In genomic region chr12:78916845-78917480, GRCh38 we compare ENCODE assay signal across 16 cellular contexts. TPM values are rescaled to one million over a fixed set of nuclear protein-coding genes. Genes with fewer than 3 reads are reported as not detected.
DNase-seq lines count a peak whose midpoint lies in the region; ATAC-seq and TF ChIP-seq lines count a peak whose summit lies in the region.
"Had no signal": no experiment of that assay in that cellular context is flagged by ENCODE, and none has a peak within 500 bp of the region (broad histone marks: within the 10 kb centered on the region; RNA-seq: fewer than 3 reads in every experiment).

No MANE protein-coding gene starts in this region.

- no TSS peak for BruUV-seq in PC-3 (replicated peaks; lab: Mats Ljungman, UMichigan)

- no peaks in the 10 kb centered on the region for H3K27me3 ChIP-seq in PC-3 (ENCODE audit: low read length)
- no peaks in the 10 kb centered on the region for H3K27me3 ChIP-seq in endodermal cell (ENCODE audit: control insufficient read depth, insufficient read depth, low read length, poor library complexity, severe bottlenecking)
- H3K27me3 ChIP-seq: BLaER1 treated with 17β-estradiol and CSF1 and Interleukin-3, amounts not matched to agents 10 nM and 100 nM; esophagus squamous epithelium had no signal

- H3K4me3 ChIP-seq in PC-3 (ENCODE audit: low read length) (no peak overlapping the region), endodermal cell (ENCODE audit: low read length) (no peak overlapping the region)
- H3K4me3 ChIP-seq: BLaER1 treated with 17β-estradiol and CSF1 and Interleukin-3, amounts not matched to agents 10 nM and 100 nM; esophagus squamous epithelium had no signal

- H4K20me1 ChIP-seq in PC-3 (ENCODE audit: low read length): no peaks in the 10 kb centered on the region

- intact Hi-C loops in PC-3 (cut with micrococcal nuclease): no loop called here

- POLR2A ChIA-PET in PC-3 (lab: Charles Lee; ENCODE audit: unreplicated experiment): no interaction called here

- H3K9me2 ChIP-seq in PC-3 (replicated peaks; ENCODE audit: low read length): no peaks in the 10 kb centered on the region

- H3K27ac ChIP-seq in PC-3 (ENCODE audit: low read length) (no peak overlapping the region), endodermal cell (ENCODE audit: low read depth, low read length) (no peak overlapping the region)
- H3K27ac ChIP-seq: BLaER1 treated with 17β-estradiol and CSF1 and Interleukin-3, amounts not matched to agents 10 nM and 100 nM; esophagus squamous epithelium had no signal

- H3K79me2 ChIP-seq in PC-3 (ENCODE audit: low read length): no peaks in the 10 kb centered on the region

- no peaks in the 10 kb centered on the region for H3K9me3 Mint-ChIP-seq in endodermal cell

- peak overlapping the region; percentile 23; the same call in 1 of the 2 replicates for H3K4me2 ChIP-seq in PC-3 (ENCODE audit: low read length)
- H3K4me2 ChIP-seq: BLaER1 treated with 17β-estradiol and CSF1 and Interleukin-3, amounts not matched to agents 10 nM and 100 nM had no signal

- WGBS in endodermal cell (ENCODE audit: insufficient coverage in 1 of 2, insufficient read length in 1 of 2), 2 experiments: 82 to 83% methylated on average over 2 to 3 of the region's 3 CpGs

- H3K36me3 Mint-ChIP-seq in endodermal cell (ENCODE audit: low read depth): no peaks in the 10 kb centered on the region

- H3K27ac Mint-ChIP-seq in endodermal cell: no peak overlapping the region

- TF ChIP-seq CTCF in PC-3 (conservative IDR thresholded peaks at IDR 0.05; ENCODE audit: low read depth, low read length): no peak
- no peak for TF ChIP-seq CTCF in endodermal cell (conservative IDR thresholded peaks at IDR 0.05)

- peaks cover 8% of the 10 kb centered on the region for H3K4me1 Mint-ChIP-seq in endodermal cell

- no peak overlapping the region for H2AFZ ChIP-seq in PC-3 (ENCODE audit: low read length)

- H3K4me3 Mint-ChIP-seq in endodermal cell: no peak overlapping the region

- no peaks in the 10 kb centered on the region for H3K27me3 Mint-ChIP-seq in endodermal cell (ENCODE audit: insufficient read depth)

- DNase-seq in EH (ENCODE audit: low read depth) (peak; percentile 18), PC-3 (peak; percentile 45), endodermal cell (peak; percentile 67), non-pigmented ciliary epithelial cell (ENCODE audit: low read depth) (peak; percentile 35), SKM-1 (lab: John Stamatoyannopoulos, UW; ENCODE audit: unreplicated experiment) (no peak), NCI-H1092 treated with DMSO at 0.1 percent for 48 hours (lab: John Stamatoyannopoulos, UW) (no peak), dedifferentiated amniotic fluid mesenchymal stem cell (ENCODE audit: extremely low spot score) (no peak)
- DNase-seq: activated naive CD4-positive, alpha-beta T cell treated with Interleukin-2 at 50 U/mL for 16 hours; esophagus squamous epithelium; NCI-H1436; NCI-H510A treated with DMSO at 0.1 percent for 48 hours; RPMI8226; stimulated activated naive CD8-positive, alpha-beta T cell treated with anti-CD3 and anti-CD28 coated beads, Interleukin-15, Interleukin-2, amounts not matched to agents 100 U/mL and 50 U/mL, for 24 hours had no signal

- no peaks in the 10 kb centered on the region for H3F3A ChIP-seq in PC-3 (ENCODE audit: low read length, unreplicated experiment)

- no peaks in the 10 kb centered on the region for H3K36me3 ChIP-seq in PC-3 (ENCODE audit: low read depth, low read length)
- H3K36me3 ChIP-seq in endodermal cell (ENCODE audit: control insufficient read depth, insufficient read depth, low read length): no peaks in the 10 kb centered on the region
- H3K36me3 ChIP-seq: esophagus squamous epithelium had no signal

- H3K9ac ChIP-seq in PC-3 (ENCODE audit: low read length): no peak overlapping the region
- no peak overlapping the region for H3K9ac ChIP-seq in endodermal cell (ENCODE audit: extremely low read depth, low read length, poor library complexity, severe bottlenecking)
- H3K9ac ChIP-seq: BLaER1 treated with 17β-estradiol and CSF1 and Interleukin-3, amounts not matched to agents 10 nM and 100 nM had no signal

- H3K4me1 ChIP-seq in PC-3 (ENCODE audit: insufficient read depth, low read length): peaks cover 9% of the 10 kb centered on the region
- no peaks in the 10 kb centered on the region for H3K4me1 ChIP-seq in endodermal cell (ENCODE audit: control insufficient read depth, insufficient read depth, low read length)
- H3K4me1 ChIP-seq: BLaER1 treated with 17β-estradiol and CSF1 and Interleukin-3, amounts not matched to agents 10 nM and 100 nM; esophagus squamous epithelium had no signal

- H3K9me3 ChIP-seq in PC-3 (ENCODE audit: low read length) (no peaks in the 10 kb centered on the region), endodermal cell (ENCODE audit: control insufficient read depth, low read length) (no peaks in the 10 kb centered on the region)
- H3K9me3 ChIP-seq: BLaER1 treated with 17β-estradiol and CSF1 and Interleukin-3, amounts not matched to agents 10 nM and 100 nM; esophagus squamous epithelium had no signal

- CTCF ChIA-PET in PC-3 (lab: Charles Lee): no interaction called here

- ATAC-seq in PC-3 (peak; percentile 64), HG03135 (IDR thresholded peaks at IDR 0.05; ENCODE audit: unreplicated experiment) (no peak)
- ATAC-seq: stimulated activated naive CD8-positive, alpha-beta T cell treated with anti-CD3 and anti-CD28 coated beads, Interleukin-15, Interleukin-2, amounts not matched to agents 100 U/mL and 50 U/mL, for 24 hours had no signal

RNA-seq across cellular contexts. Expression of gene SYT1, which starts 52.4 kb away (rescaled TPM):
- total RNA-seq in PC-3 (2014; rRNA removed): 0.12 and 0.51 TPM in 2 replicates
- 10 to 100 TPM in 1 of 2 donors, 1 to 10 TPM in 1; 6.8 to 10.7 TPM for total RNA-seq in endodermal cell
- polyA plus RNA-seq in endodermal cell (2013, experiment 1 of 2): 21.1 TPM
- polyA plus RNA-seq in endodermal cell (2013, experiment 2 of 2): 19.2 TPM
- total RNA-seq: activated CD8-positive, alpha-beta memory T cell treated with anti-CD3 and anti-CD28 coated beads for 36 hours had no signal

Comparison
In these comparisons a context has a peak if more than half of its experiments do, and no peak if none do; other contexts are left out.
1. DNase-seq: peak in EH (single experiment), PC-3 (single experiment), endodermal cell (single experiment) and non-pigmented ciliary epithelial cell (single experiment); none in SKM-1 (single experiment), NCI-H1092 treated with DMSO at 0.1 percent for 48 hours (single experiment) and dedifferentiated amniotic fluid mesenchymal stem cell (single experiment).